ENCODE assay signal across 8 cellular contexts in genomic region chr13:33799950-33800592, GRCh38. TPM values are rescaled to one million over a fixed set of nuclear protein-coding genes. Genes with fewer than 3 reads are reported as not detected.
A peak's percentile ranks its signal among the peaks of the same experiment; 100 is the strongest.
DNase-seq lines count a peak whose midpoint lies in the region; ATAC-seq and TF ChIP-seq lines count a peak whose summit lies in the region.

No MANE protein-coding gene starts in this region.

- ATAC-seq in GM18505 (IDR thresholded peaks at IDR 0.05; ENCODE audit: unreplicated experiment), result no peak

- DNase-seq in GM10266 (ENCODE audit: extremely low spot score) (peak; percentile 16), M059J (ENCODE audit: low read depth) (peak; percentile 51), dedifferentiated amniotic fluid mesenchymal stem cell (ENCODE audit: extremely low spot score) (peak; percentile 24), neural crest cell (ENCODE audit: low read depth, low spot score) (no peak), NCI-H2029 (lab: John Stamatoyannopoulos, UW) (no peak), ureter (ENCODE audit: low spot score) (no peak), DMS79 treated with DMSO at 0.1 percent for 48 hours (lab: John Stamatoyannopoulos, UW) (no peak)

- H3K9me3 Mint-ChIP-seq in neural crest cell, result peaks cover 3% of the 10 kb centered on the region

- no peaks in the 10 kb centered on the region for H3K27me3 Mint-ChIP-seq in neural crest cell (ENCODE audit: low read depth)

- H3K4me1 Mint-ChIP-seq in neural crest cell, result peaks cover 11% of the 10 kb centered on the region

- TF ChIP-seq POLR2A in GM18505 (IDR thresholded peaks at IDR 0.05; ENCODE audit: borderline replicate concordance, extremely low read depth, insufficient read depth, insufficient read length), result no peak

- H3K27ac Mint-ChIP-seq in neural crest cell (ENCODE audit: unreplicated experiment), result peak overlapping the region; percentile 5

- no peak overlapping the region for H3K4me3 Mint-ChIP-seq in neural crest cell

- TF ChIP-seq CTCF in GM10266 (IDR thresholded peaks at IDR 0.05; ENCODE audit: control insufficient read depth, insufficient read depth, low read depth, missing control alignments) (peak; percentile 40), neural crest cell (conservative IDR thresholded peaks at IDR 0.05) (peak; percentile 47)

- H3K36me3 Mint-ChIP-seq in neural crest cell (ENCODE audit: low read depth), result no peaks in the 10 kb centered on the region

RNA-seq across cellular contexts. Expression of gene RFC3, which starts 17.9 kb away (rescaled TPM):
- total RNA-seq in M059J (2014; rRNA removed; shearing (Covaris generic)), result 39.8 and 51.5 TPM in 2 replicates
- 53.9 and 54.2 TPM in 2 replicates for total RNA-seq in neural crest cell
- 8.1 TPM for total RNA-seq in ureter

Comparison
In these comparisons a context has a peak if more than half of its experiments do, and no peak if none do; other contexts are left out.
1. DNase-seq: peak in GM10266 (single experiment), M059J (single experiment) and dedifferentiated amniotic fluid mesenchymal stem cell (single experiment); none in neural crest cell (single experiment), NCI-H2029 (single experiment), ureter (single experiment) and DMS79 treated with DMSO at 0.1 percent for 48 hours (single experiment).